ENCODE assay signal across 1 cellular context in the genomic region with DNA sequence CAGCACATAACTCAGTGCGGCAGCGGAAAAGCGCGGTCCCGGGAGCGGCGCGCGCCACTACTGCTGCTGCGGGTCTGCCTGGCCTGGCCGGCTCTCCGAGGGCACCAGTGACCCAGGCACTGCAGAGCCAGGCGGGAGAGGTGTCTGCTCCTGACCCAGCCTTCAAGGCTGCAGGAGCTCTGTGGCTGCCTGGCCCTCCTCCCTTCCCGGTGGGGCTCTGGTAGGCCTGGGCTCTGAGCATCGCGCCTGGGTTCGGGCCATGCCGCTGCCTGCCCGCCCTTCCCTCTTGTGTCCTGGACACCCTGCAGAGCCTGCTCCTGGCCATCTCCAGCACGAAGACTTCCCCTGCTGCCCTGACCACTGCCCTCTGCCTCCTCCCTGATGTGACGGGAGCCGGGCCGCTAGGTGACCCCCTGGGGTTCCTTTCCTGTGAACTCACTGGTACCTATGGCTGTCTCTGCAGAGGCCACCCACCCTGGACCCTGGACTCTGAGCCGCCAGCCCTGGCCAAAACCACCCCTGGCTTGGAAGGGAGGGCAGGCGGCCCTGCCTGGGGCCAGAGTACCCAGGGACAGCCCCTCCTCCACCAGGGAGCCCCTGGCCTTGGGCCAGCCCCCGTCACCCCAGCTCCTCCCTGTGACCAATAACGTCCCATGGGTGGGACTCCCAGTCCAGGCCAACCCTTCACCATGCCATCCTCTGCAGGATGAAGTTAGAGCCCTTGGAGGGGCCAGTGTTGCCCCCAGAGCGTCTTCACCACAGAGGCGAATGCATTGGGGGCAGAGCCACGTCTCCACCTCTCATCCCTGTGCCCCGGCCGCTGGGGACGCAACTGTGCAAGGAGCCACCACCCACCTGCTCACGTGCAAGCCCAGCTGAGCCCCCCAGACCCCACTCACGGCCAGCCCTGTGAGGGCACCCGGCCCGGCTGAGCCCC.
TF ChIP-seq lines count a peak whose summit lies in the region.

No MANE protein-coding gene starts in this region.

TF ChIP-seq in HepG2, 621 proteins besides CTCF, POLR2A, EP300 and RAD21 (continued from another document and continues in another):
- TF ChIP-seq U2AF1 (optimal IDR thresholded peaks at IDR 0.05; ENCODE audit: low read depth, low read length): no peak
- peak; percentile 77 for TF ChIP-seq MIER3 (CRISPR knock-in tag; IDR thresholded peaks at IDR 0.05; ENCODE audit: borderline replicate concordance)
- no peak for TF ChIP-seq XBP1 (CRISPR knock-in tag; IDR thresholded peaks at IDR 0.05)
- TF ChIP-seq ZNF562 (CRISPR knock-in tag; IDR thresholded peaks at IDR 0.05; ENCODE audit: borderline replicate concordance): no peak
- TF ChIP-seq, protein P1, sequence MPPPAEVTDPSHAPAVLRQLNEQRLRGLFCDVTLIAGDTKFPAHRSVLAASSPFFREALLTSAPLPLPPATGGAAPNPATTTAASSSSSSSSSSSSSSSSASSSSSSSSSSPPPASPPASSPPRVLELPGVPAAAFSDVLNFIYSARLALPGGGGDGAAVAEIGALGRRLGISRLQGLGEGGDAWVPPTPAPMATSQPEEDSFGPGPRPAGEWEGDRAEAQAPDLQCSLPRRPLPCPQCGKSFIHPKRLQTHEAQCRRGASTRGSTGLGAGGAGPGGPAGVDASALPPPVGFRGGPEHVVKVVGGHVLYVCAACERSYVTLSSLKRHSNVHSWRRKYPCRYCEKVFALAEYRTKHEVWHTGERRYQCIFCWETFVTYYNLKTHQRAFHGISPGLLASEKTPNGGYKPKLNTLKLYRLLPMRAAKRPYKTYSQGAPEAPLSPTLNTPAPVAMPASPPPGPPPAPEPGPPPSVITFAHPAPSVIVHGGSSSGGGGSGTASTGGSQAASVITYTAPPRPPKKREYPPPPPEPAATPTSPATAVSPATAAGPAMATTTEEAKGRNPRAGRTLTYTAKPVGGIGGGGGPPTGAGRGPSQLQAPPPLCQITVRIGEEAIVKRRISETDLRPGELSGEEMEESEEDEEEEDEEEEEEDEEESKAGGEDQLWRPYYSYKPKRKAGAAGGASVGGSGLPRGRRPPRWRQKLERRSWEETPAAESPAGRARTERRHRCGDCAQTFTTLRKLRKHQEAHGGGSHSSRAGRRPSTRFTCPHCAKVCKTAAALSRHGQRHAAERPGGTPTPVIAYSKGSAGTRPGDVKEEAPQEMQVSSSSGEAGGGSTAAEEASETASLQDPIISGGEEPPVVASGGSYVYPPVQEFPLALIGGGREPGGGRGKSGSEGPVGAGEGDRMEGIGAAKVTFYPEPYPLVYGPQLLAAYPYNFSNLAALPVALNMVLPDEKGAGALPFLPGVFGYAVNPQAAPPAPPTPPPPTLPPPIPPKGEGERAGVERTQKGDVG (CRISPR knock-in tag; IDR thresholded peaks at IDR 0.05; ENCODE audit: borderline replicate concordance): peak; percentile 85; the same call in 1 of the 2 replicates
- TF ChIP-seq KDM6A (CRISPR knock-in tag; IDR thresholded peaks at IDR 0.05; ENCODE audit: low read depth): peak; percentile 94
- peak; percentile 66; the same call in 1 of the 2 replicates for TF ChIP-seq GATAD1 (CRISPR knock-in tag; IDR thresholded peaks at IDR 0.05)
- TF ChIP-seq, protein P2, sequence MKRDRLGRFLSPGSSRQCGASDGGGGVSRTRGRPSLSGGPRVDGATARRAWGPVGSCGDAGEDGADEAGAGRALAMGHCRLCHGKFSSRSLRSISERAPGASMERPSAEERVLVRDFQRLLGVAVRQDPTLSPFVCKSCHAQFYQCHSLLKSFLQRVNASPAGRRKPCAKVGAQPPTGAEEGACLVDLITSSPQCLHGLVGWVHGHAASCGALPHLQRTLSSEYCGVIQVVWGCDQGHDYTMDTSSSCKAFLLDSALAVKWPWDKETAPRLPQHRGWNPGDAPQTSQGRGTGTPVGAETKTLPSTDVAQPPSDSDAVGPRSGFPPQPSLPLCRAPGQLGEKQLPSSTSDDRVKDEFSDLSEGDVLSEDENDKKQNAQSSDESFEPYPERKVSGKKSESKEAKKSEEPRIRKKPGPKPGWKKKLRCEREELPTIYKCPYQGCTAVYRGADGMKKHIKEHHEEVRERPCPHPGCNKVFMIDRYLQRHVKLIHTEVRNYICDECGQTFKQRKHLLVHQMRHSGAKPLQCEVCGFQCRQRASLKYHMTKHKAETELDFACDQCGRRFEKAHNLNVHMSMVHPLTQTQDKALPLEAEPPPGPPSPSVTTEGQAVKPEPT (CRISPR knock-in tag; IDR thresholded peaks at IDR 0.05; ENCODE audit: low read depth): no peak
- 0 out of 2 replicates have a peak, but pooled peaks have one; percentile 60 for TF ChIP-seq ZMAT3 (CRISPR knock-in tag; conservative IDR thresholded peaks at IDR 0.05)
- TF ChIP-seq ELF1 (CRISPR knock-in tag; IDR thresholded peaks at IDR 0.05): peak; percentile 43; the same call in 1 of the 2 replicates
- TF ChIP-seq TBL1XR1 (IDR thresholded peaks at IDR 0.05; ENCODE audit: borderline replicate concordance, low read length, partially characterized antibody): no peak
- TF ChIP-seq, protein P3, sequence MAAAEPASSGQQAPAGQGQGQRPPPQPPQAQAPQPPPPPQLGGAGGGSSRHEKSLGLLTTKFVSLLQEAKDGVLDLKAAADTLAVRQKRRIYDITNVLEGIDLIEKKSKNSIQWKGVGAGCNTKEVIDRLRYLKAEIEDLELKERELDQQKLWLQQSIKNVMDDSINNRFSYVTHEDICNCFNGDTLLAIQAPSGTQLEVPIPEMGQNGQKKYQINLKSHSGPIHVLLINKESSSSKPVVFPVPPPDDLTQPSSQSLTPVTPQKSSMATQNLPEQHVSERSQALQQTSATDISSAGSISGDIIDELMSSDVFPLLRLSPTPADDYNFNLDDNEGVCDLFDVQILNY (CRISPR knock-in tag; conservative IDR thresholded peaks at IDR 0.05): no peak
- 0 out of 2 replicates have a peak, but pooled peaks have one; percentile 16 for TF ChIP-seq MYNN (CRISPR knock-in tag; IDR thresholded peaks at IDR 0.05; ENCODE audit: low read depth)
- 0 out of 2 replicates have a peak, but pooled peaks have one; percentile 77 for TF ChIP-seq CENPT (CRISPR knock-in tag; IDR thresholded peaks at IDR 0.05; ENCODE audit: low read depth)
- TF ChIP-seq TCF12 (IDR thresholded peaks at IDR 0.05): no peak
- TF ChIP-seq TCF12 (CRISPR knock-in tag; IDR thresholded peaks at IDR 0.05): peak; percentile 85; the same call in 1 of the 2 replicates
- TF ChIP-seq, protein P4, sequence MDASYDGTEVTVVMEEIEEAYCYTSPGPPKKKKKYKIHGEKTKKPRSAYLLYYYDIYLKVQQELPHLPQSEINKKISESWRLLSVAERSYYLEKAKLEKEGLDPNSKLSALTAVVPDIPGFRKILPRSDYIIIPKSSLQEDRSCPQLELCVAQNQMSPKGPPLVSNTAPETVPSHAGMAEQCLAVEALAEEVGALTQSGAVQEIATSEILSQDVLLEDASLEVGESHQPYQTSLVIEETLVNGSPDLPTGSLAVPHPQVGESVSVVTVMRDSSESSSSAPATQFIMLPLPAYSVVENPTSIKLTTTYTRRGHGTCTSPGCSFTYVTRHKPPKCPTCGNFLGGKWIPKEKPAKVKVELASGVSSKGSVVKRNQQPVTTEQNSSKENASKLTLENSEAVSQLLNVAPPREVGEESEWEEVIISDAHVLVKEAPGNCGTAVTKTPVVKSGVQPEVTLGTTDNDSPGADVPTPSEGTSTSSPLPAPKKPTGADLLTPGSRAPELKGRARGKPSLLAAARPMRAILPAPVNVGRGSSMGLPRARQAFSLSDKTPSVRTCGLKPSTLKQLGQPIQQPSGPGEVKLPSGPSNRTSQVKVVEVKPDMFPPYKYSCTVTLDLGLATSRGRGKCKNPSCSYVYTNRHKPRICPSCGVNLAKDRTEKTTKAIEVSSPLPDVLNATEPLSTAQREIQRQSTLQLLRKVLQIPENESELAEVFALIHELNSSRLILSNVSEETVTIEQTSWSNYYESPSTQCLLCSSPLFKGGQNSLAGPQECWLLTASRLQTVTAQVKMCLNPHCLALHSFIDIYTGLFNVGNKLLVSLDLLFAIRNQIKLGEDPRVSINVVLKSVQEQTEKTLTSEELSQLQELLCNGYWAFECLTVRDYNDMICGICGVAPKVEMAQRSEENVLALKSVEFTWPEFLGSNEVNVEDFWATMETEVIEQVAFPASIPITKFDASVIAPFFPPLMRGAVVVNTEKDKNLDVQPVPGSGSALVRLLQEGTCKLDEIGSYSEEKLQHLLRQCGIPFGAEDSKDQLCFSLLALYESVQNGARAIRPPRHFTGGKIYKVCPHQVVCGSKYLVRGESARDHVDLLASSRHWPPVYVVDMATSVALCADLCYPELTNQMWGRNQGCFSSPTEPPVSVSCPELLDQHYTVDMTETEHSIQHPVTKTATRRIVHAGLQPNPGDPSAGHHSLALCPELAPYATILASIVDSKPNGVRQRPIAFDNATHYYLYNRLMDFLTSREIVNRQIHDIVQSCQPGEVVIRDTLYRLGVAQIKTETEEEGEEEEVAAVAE (CRISPR knock-in tag; IDR thresholded peaks at IDR 0.05; ENCODE audit: borderline replicate concordance): no peak; the same call in 1 of the 2 replicates
- TF ChIP-seq SUZ12 (IDR thresholded peaks at IDR 0.05; ENCODE audit: low read depth, low read length): no peak
- peak; percentile 88 for TF ChIP-seq POLR2G (IDR thresholded peaks at IDR 0.05; ENCODE audit: low read depth, low read length)
- TF ChIP-seq ZFYVE20 (CRISPR knock-in tag; IDR thresholded peaks at IDR 0.05; ENCODE audit: borderline replicate concordance, low read depth): no peak
- TF ChIP-seq ZNF883 (CRISPR knock-in tag; IDR thresholded peaks at IDR 0.05; ENCODE audit: not compliant biosample characterization): no peak
- TF ChIP-seq, protein P5, sequence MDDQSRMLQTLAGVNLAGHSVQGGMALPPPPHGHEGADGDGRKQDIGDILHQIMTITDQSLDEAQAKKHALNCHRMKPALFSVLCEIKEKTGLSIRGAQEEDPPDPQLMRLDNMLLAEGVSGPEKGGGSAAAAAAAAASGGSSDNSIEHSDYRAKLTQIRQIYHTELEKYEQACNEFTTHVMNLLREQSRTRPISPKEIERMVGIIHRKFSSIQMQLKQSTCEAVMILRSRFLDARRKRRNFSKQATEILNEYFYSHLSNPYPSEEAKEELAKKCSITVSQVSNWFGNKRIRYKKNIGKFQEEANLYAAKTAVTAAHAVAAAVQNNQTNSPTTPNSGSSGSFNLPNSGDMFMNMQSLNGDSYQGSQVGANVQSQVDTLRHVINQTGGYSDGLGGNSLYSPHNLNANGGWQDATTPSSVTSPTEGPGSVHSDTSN (CRISPR knock-in tag; IDR thresholded peaks at IDR 0.05; ENCODE audit: borderline replicate concordance): no peak
- TF ChIP-seq RCOR2 (CRISPR knock-in tag; IDR thresholded peaks at IDR 0.05): peak; percentile 25; the same call in 1 of the 2 replicates
- TF ChIP-seq ZNF841 (CRISPR knock-in tag; IDR thresholded peaks at IDR 0.05; ENCODE audit: borderline replicate concordance): no peak
- TF ChIP-seq KAT2B (IDR thresholded peaks at IDR 0.05; ENCODE audit: borderline replicate concordance, low read depth, low read length): no peak
- no peak for TF ChIP-seq SMARCC2 (IDR thresholded peaks at IDR 0.05)
- peak; percentile 79; the same call in 1 of the 2 replicates for TF ChIP-seq KDM2A (CRISPR knock-in tag; IDR thresholded peaks at IDR 0.05; ENCODE audit: borderline replicate concordance, low read depth)
- TF ChIP-seq, protein P6, sequence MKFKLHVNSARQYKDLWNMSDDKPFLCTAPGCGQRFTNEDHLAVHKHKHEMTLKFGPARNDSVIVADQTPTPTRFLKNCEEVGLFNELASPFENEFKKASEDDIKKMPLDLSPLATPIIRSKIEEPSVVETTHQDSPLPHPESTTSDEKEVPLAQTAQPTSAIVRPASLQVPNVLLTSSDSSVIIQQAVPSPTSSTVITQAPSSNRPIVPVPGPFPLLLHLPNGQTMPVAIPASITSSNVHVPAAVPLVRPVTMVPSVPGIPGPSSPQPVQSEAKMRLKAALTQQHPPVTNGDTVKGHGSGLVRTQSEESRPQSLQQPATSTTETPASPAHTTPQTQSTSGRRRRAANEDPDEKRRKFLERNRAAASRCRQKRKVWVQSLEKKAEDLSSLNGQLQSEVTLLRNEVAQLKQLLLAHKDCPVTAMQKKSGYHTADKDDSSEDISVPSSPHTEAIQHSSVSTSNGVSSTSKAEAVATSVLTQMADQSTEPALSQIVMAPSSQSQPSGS (CRISPR knock-in tag; IDR thresholded peaks at IDR 0.05): peak; percentile 54; the same call in 1 of the 2 replicates
- TF ChIP-seq, protein P7, sequence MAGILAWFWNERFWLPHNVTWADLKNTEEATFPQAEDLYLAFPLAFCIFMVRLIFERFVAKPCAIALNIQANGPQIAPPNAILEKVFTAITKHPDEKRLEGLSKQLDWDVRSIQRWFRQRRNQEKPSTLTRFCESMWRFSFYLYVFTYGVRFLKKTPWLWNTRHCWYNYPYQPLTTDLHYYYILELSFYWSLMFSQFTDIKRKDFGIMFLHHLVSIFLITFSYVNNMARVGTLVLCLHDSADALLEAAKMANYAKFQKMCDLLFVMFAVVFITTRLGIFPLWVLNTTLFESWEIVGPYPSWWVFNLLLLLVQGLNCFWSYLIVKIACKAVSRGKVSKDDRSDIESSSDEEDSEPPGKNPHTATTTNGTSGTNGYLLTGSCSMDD (CRISPR knock-in tag; IDR thresholded peaks at IDR 0.05): no peak
- TF ChIP-seq JDP2 (CRISPR knock-in tag; IDR thresholded peaks at IDR 0.05; ENCODE audit: borderline replicate concordance): no peak
- TF ChIP-seq, protein P8, sequence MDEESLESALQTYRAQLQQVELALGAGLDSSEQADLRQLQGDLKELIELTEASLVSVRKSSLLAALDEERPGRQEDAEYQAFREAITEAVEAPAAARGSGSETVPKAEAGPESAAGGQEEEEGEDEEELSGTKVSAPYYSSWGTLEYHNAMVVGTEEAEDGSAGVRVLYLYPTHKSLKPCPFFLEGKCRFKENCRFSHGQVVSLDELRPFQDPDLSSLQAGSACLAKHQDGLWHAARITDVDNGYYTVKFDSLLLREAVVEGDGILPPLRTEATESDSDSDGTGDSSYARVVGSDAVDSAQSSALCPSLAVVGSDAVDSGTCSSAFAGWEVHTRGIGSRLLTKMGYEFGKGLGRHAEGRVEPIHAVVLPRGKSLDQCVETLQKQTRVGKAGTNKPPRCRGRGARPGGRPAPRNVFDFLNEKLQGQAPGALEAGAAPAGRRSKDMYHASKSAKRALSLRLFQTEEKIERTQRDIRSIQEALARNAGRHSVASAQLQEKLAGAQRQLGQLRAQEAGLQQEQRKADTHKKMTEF (CRISPR knock-in tag; IDR thresholded peaks at IDR 0.05): peak; percentile 76; the same call in 1 of the 2 replicates
- TF ChIP-seq ZNF274 (CRISPR knock-in tag; IDR thresholded peaks at IDR 0.05): peak; percentile 81
- peak; percentile 90 for TF ChIP-seq POLR2AphosphoS5 (IDR thresholded peaks at IDR 0.05; ENCODE audit: low read depth, low read length)
- peak; percentile 62 for TF ChIP-seq SKI (IDR thresholded peaks at IDR 0.05; ENCODE audit: partially characterized antibody)
- no peak for TF ChIP-seq MZF1 (CRISPR knock-in tag; IDR thresholded peaks at IDR 0.05; ENCODE audit: borderline replicate concordance)
- peak; percentile 92 for TF ChIP-seq ZBTB38 (CRISPR knock-in tag; IDR thresholded peaks at IDR 0.05)
- no peak for TF ChIP-seq JUNB (CRISPR knock-in tag; IDR thresholded peaks at IDR 0.05; ENCODE audit: borderline replicate concordance)
- TF ChIP-seq ZSCAN22 (CRISPR knock-in tag; IDR thresholded peaks at IDR 0.05): no peak
- TF ChIP-seq ZNF556 (CRISPR knock-in tag; IDR thresholded peaks at IDR 0.05; ENCODE audit: borderline replicate concordance): peak; percentile 95
- TF ChIP-seq DMAP1 (CRISPR knock-in tag; IDR thresholded peaks at IDR 0.05): peak; percentile 83; the same call in 1 of the 2 replicates
- TF ChIP-seq HNF4A (CRISPR knock-in tag; IDR thresholded peaks at IDR 0.05): peak; percentile 97
- no peak for TF ChIP-seq MED13 (CRISPR knock-in tag; IDR thresholded peaks at IDR 0.05)
- TF ChIP-seq MTA1 (CRISPR knock-in tag; IDR thresholded peaks at IDR 0.05; ENCODE audit: borderline replicate concordance): peak; percentile 80; the same call in 1 of the 2 replicates
- TF ChIP-seq ZKSCAN8 (CRISPR knock-in tag; IDR thresholded peaks at IDR 0.05; ENCODE audit: borderline replicate concordance): 0 out of 2 replicates have a peak, but pooled peaks have one; percentile 67
- no peak for TF ChIP-seq FOXK2 (IDR thresholded peaks at IDR 0.05)
- TF ChIP-seq TOE1 (CRISPR knock-in tag; IDR thresholded peaks at IDR 0.05): peak; percentile 36; the same call in 1 of the 2 replicates
